Comparison of ENCODE assay signal across 1 cellular context in genomic region chr11:76798202-76798581, GRCh38.
TF ChIP-seq lines count a peak whose summit lies in the region.

No MANE protein-coding gene starts in this region.

TF ChIP-seq in liver, 16 proteins besides CTCF, POLR2A, EP300 and RAD21 (continued from another document):
- TF ChIP-seq ZBTB33 (IDR thresholded peaks at IDR 0.05) (peak; percentile 4), JUND (IDR thresholded peaks at IDR 0.05) (no peak), NR2F2 (IDR thresholded peaks at IDR 0.05) (no peak), RXRA (IDR thresholded peaks at IDR 0.05) (peak in 1 of 2 donors; percentile 34), FOXA2 (IDR thresholded peaks at IDR 0.05) (no peak), REST (IDR thresholded peaks at IDR 0.05) (peak; percentile 18), SP1 (IDR thresholded peaks at IDR 0.05) (no peak), ATF3 (IDR thresholded peaks at IDR 0.05) (no peak), TAF1 (conservative IDR thresholded peaks at IDR 0.05) (no peak), HNF4G (IDR thresholded peaks at IDR 0.05) (no peak), GABPA (IDR thresholded peaks at IDR 0.05 in 1 of 2, conservative IDR thresholded peaks at IDR 0.05 in 1 of 2) (no peak)
